In genomic region chr1:115089443-115090340, GRCh38 we compare ENCODE assay signal across 1 cellular context.
TF ChIP-seq lines count a peak whose summit lies in the region.

Gene TSPAN2 (minus strand): TSS chr1:115089503. CDS start chr1:115089432, 71 bp downstream.

TF ChIP-seq in GM23338, 12 proteins besides CTCF, POLR2A, EP300 and RAD21 (continued from another document):
- no peak for TF ChIP-seq REST (IDR thresholded peaks at IDR 0.05; ENCODE audit: unreplicated experiment)
- TF ChIP-seq POLR2AphosphoS5 (IDR thresholded peaks at IDR 0.05; ENCODE audit: low read depth) = peak; percentile 73; the same call in 1 of the 2 replicates
- TF ChIP-seq EZH2 (IDR thresholded peaks at IDR 0.05; ENCODE audit: low read depth, unreplicated experiment) = no peak
- TF ChIP-seq EZH2phosphoT487 (IDR thresholded peaks at IDR 0.05; ENCODE audit: unreplicated experiment) = no peak
- TF ChIP-seq JUNB (IDR thresholded peaks at IDR 0.05; ENCODE audit: unreplicated experiment) = no peak
- 0 out of 2 replicates have a peak, but pooled peaks have one; percentile 11 for TF ChIP-seq CREB1 (CRISPR knock-in tag; IDR thresholded peaks at IDR 0.05; ENCODE audit: low read depth)
- TF ChIP-seq, protein P1, sequence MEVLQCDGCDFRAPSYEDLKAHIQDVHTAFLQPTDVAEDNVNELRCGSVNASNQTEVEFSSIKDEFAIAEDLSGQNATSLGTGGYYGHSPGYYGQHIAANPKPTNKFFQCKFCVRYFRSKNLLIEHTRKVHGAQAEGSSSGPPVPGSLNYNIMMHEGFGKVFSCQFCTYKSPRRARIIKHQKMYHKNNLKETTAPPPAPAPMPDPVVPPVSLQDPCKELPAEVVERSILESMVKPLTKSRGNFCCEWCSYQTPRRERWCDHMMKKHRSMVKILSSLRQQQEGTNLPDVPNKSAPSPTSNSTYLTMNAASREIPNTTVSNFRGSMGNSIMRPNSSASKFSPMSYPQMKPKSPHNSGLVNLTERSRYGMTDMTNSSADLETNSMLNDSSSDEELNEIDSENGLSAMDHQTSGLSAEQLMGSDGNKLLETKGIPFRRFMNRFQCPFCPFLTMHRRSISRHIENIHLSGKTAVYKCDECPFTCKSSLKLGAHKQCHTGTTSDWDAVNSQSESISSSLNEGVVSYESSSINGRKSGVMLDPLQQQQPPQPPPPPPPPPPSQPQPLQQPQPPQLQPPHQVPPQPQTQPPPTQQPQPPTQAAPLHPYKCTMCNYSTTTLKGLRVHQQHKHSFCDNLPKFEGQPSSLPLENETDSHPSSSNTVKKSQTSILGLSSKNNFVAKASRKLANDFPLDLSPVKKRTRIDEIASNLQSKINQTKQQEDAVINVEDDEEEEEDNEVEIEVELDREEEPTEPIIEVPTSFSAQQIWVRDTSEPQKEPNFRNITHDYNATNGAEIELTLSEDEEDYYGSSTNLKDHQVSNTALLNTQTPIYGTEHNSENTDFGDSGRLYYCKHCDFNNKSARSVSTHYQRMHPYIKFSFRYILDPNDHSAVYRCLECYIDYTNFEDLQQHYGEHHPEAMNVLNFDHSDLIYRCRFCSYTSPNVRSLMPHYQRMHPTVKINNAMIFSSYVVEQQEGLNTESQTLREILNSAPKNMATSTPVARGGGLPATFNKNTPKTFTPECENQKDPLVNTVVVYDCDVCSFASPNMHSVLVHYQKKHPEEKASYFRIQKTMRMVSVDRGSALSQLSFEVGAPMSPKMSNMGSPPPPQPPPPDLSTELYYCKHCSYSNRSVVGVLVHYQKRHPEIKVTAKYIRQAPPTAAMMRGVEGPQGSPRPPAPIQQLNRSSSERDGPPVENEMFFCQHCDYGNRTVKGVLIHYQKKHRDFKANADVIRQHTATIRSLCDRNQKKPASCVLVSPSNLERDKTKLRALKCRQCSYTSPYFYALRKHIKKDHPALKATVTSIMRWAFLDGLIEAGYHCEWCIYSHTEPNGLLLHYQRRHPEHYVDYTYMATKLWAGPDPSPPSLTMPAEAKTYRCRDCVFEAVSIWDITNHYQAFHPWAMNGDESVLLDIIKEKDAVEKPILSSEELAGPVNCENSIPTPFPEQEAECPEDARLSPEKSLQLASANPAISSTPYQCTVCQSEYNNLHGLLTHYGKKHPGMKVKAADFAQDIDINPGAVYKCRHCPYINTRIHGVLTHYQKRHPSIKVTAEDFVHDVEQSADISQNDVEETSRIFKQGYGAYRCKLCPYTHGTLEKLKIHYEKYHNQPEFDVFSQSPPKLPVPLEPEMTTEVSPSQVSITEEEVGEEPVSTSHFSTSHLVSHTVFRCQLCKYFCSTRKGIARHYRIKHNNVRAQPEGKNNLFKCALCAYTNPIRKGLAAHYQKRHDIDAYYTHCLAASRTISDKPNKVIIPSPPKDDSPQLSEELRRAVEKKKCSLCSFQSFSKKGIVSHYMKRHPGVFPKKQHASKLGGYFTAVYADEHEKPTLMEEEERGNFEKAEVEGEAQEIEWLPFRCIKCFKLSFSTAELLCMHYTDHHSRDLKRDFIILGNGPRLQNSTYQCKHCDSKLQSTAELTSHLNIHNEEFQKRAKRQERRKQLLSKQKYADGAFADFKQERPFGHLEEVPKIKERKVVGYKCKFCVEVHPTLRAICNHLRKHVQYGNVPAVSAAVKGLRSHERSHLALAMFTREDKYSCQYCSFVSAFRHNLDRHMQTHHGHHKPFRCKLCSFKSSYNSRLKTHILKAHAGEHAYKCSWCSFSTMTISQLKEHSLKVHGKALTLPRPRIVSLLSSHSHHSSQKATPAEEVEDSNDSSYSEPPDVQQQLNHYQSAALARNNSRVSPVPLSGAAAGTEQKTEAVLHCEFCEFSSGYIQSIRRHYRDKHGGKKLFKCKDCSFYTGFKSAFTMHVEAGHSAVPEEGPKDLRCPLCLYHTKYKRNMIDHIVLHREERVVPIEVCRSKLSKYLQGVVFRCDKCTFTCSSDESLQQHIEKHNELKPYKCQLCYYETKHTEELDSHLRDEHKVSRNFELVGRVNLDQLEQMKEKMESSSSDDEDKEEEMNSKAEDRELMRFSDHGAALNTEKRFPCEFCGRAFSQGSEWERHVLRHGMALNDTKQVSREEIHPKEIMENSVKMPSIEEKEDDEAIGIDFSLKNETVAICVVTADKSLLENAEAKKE (CRISPR knock-in tag; IDR thresholded peaks at IDR 0.05) = no peak
